ENCODE assay signal across 8 cellular contexts in the genomic region with DNA sequence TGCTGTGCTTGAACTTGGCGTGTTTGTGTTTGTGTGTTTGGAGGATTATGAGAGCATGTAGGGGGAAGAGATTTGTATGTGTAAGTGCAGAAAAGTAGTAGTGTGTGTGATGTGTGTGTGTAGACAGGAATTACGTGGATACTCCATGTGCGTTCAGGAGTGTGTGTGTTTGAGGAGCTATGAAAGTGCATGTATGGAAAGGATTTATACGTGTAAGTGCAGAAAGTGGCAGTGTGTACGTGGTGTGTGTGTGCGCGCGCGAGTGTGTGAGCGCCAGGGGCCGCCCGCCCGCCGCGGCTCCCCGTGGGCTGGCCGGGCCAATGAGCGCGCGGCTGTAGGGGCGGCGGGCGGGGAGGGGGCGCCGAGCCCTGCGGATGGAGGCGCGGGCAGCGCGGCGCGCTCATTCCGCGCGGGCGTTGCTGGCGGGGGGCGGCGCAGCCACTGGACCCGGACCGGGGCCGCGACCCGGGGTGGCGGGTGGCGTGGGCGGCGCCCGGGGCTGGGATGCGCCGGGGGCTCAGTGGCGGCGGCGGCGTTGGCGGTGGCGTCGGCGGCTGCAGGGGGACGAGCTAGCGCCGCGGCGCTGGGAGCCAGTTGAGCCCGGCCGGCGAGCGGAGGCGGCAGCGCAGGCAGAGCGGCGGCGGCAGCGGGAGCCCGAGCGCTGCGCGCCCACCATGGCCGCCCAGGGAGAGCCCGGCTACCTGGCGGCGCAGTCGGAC. TPM values are rescaled to one million over a fixed set of nuclear protein-coding genes. Genes with fewer than 3 reads are reported as not detected.
A peak's percentile ranks its signal among the peaks of the same experiment; 100 is the strongest.
DNase-seq lines count a peak whose midpoint lies in the region; ATAC-seq and TF ChIP-seq lines count a peak whose summit lies in the region.

A gene with protein sequence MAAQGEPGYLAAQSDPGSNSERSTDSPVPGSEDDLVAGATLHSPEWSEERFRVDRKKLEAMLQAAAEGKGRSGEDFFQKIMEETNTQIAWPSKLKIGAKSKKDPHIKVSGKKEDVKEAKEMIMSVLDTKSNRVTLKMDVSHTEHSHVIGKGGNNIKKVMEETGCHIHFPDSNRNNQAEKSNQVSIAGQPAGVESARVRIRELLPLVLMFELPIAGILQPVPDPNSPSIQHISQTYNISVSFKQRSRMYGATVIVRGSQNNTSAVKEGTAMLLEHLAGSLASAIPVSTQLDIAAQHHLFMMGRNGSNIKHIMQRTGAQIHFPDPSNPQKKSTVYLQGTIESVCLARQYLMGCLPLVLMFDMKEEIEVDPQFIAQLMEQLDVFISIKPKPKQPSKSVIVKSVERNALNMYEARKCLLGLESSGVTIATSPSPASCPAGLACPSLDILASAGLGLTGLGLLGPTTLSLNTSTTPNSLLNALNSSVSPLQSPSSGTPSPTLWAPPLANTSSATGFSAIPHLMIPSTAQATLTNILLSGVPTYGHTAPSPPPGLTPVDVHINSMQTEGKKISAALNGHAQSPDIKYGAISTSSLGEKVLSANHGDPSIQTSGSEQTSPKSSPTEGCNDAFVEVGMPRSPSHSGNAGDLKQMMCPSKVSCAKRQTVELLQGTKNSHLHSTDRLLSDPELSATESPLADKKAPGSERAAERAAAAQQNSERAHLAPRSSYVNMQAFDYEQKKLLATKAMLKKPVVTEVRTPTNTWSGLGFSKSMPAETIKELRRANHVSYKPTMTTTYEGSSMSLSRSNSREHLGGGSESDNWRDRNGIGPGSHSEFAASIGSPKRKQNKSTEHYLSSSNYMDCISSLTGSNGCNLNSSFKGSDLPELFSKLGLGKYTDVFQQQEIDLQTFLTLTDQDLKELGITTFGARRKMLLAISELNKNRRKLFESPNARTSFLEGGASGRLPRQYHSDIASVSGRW (plus strand): TSS at position 403 of the 719 bp plus-strand sequence. CDS start 272 bp downstream, at position 675.

- TF ChIP-seq CTCF in hepatocyte (IDR thresholded peaks at IDR 0.05; ENCODE audit: poor library complexity), result peak; percentile 13

- H3K27me3 Mint-ChIP-seq in activated CD4-positive, alpha-beta T cell treated with anti-CD3 and anti-CD28 coated beads, Interleukin-2, amount 10 ng/mL, durations not matched to agents 24 days and 14 days, result peaks cover 42% of the 10 kb centered on the region

- intact Hi-C loops in activated CD4-positive, alpha-beta T cell treated with anti-CD3 and anti-CD28 coated beads, Interleukin-2, amount 10 ng/mL, durations not matched to agents 24 days and 14 days (cut with micrococcal nuclease), result loop anchor here (10.0 kb wide), 1 partner anchor 218 kb away; no protein-coding TSS in a partner anchor
- intact Hi-C loops in posterior cingulate gyrus (cut with DNase I), result no loop called here

- no peaks in the 10 kb centered on the region for H3K9me2 ChIP-seq in hepatocyte (replicated peaks; ENCODE audit: insufficient read depth)

- no peaks in the 10 kb centered on the region for H3K36me3 ChIP-seq in hepatocyte (replicated peaks; ENCODE audit: insufficient read depth, low read depth)

- ATAC-seq in GM18867 (IDR thresholded peaks at IDR 0.05; ENCODE audit: unreplicated experiment), result no peak
- ATAC-seq in HG03457 (IDR thresholded peaks at IDR 0.05; ENCODE audit: unreplicated experiment), result no peak

- H3K4me1 Mint-ChIP-seq in activated CD4-positive, alpha-beta T cell treated with anti-CD3 and anti-CD28 coated beads, Interleukin-2, amount 10 ng/mL, durations not matched to agents 24 days and 14 days, result peaks cover 3% of the 10 kb centered on the region

- H3K9me3 ChIP-seq in hepatocyte (ENCODE audit: low read depth), result no peaks in the 10 kb centered on the region

- peaks cover 5% of the 10 kb centered on the region for H3K4me1 ChIP-seq in hepatocyte (ENCODE audit: insufficient read depth)

- H3K4me2 ChIP-seq in hepatocyte, result peak within 1 kb of the TSS; percentile 91

- peaks cover 37% of the 10 kb centered on the region for H3K79me2 ChIP-seq in hepatocyte

- no peak within 1 kb of the TSS for H3K27ac Mint-ChIP-seq in activated CD4-positive, alpha-beta T cell treated with anti-CD3 and anti-CD28 coated beads, Interleukin-2, amount 10 ng/mL, durations not matched to agents 24 days and 14 days

- H3K27ac ChIP-seq in hepatocyte, result peak within 1 kb of the TSS; percentile 85

- DNase-seq in activated CD4-positive, alpha-beta T cell treated with anti-CD3 and anti-CD28 coated beads, Interleukin-2, amount 10 ng/mL, durations not matched to agents 24 days and 14 days, result peak; percentile 53
- no peak for DNase-seq in activated CD4-positive, alpha-beta T cell treated with anti-CD3 and anti-CD28 coated beads, Interleukin-2, amount 50 U/mL, for 4 hours
- DNase-seq in NCI-H146 treated with DMSO at 0.1 percent for 48 hours (lab: John Stamatoyannopoulos, UW; ENCODE audit: unreplicated experiment), result peak; percentile 9
- peak; percentile 90 for DNase-seq in astrocyte of the hippocampus (ENCODE audit: low read depth, low spot score)
- DNase-seq in hepatocyte (ENCODE audit: low spot score), result peak; percentile 76
- peak in 9 of 10 donors; percentile 18 to 89 (median 57) for DNase-seq in posterior cingulate gyrus

- WGBS in hepatocyte (ENCODE audit: low lambda C conversion rate, missing lambda C conversion rate), result 1% methylated on average over 35 of the region's 83 CpGs

- no peaks in the 10 kb centered on the region for H4K20me1 ChIP-seq in hepatocyte (ENCODE audit: insufficient read depth, poor library complexity, severe bottlenecking)

- no peaks in the 10 kb centered on the region for H3K27me3 ChIP-seq in hepatocyte

- H3K36me3 Mint-ChIP-seq in activated CD4-positive, alpha-beta T cell treated with anti-CD3 and anti-CD28 coated beads, Interleukin-2, amount 10 ng/mL, durations not matched to agents 24 days and 14 days (ENCODE audit: low read depth), result peaks cover 2% of the 10 kb centered on the region

- no peaks in the 10 kb centered on the region for H3K9me3 Mint-ChIP-seq in activated CD4-positive, alpha-beta T cell treated with anti-CD3 and anti-CD28 coated beads, Interleukin-2, amount 10 ng/mL, durations not matched to agents 24 days and 14 days

- peak within 1 kb of the TSS; percentile 61 for H3K4me3 Mint-ChIP-seq in activated CD4-positive, alpha-beta T cell treated with anti-CD3 and anti-CD28 coated beads, Interleukin-2, amount 10 ng/mL, durations not matched to agents 24 days and 14 days

- H2AFZ ChIP-seq in hepatocyte, result peak within 1 kb of the TSS; percentile 92

- H3K4me3 ChIP-seq in hepatocyte, result peak within 1 kb of the TSS; percentile 83

RNA-seq across cellular contexts. Expression of the gene that starts here (rescaled TPM):
- not detected in 2 replicates for total RNA-seq in activated CD4-positive, alpha-beta T cell treated with anti-CD3 and anti-CD28 coated beads, Interleukin-2, amount 10 ng/mL, durations not matched to agents 24 days and 14 days
- 16.4 and 20.4 TPM in 2 replicates for total RNA-seq in hepatocyte
- 5.8 and 7.2 TPM in 2 replicates for polyA plus RNA-seq in hepatocyte

Comparison
In these comparisons a context has a peak if more than half of its experiments do, and no peak if none do; other contexts are left out.
1. RNA of the gene that starts here (total RNA-seq): 16.4 to 20.4 TPM in hepatocyte; not detected in activated CD4-positive, alpha-beta T cell treated with anti-CD3 and anti-CD28 coated beads, Interleukin-2, amount 10 ng/mL, durations not matched to agents 24 days and 14 days; every median in the first group is over 10 times any median in the second.
2. Peak in DNase-seq in activated CD4-positive, alpha-beta T cell treated with anti-CD3 and anti-CD28 coated beads, Interleukin-2, amount 10 ng/mL, durations not matched to agents 24 days and 14 days; RNA of the gene not detected or under 1 TPM.
3. DNase-seq: peak in NCI-H146 treated with DMSO at 0.1 percent for 48 hours (single experiment), astrocyte of the hippocampus (single experiment), hepatocyte (single experiment) and posterior cingulate gyrus (9 of 10); none in activated CD4-positive, alpha-beta T cell treated with anti-CD3 and anti-CD28 coated beads, Interleukin-2, amount 50 U/mL, for 4 hours (0 of 2).